In the genomic region with DNA sequence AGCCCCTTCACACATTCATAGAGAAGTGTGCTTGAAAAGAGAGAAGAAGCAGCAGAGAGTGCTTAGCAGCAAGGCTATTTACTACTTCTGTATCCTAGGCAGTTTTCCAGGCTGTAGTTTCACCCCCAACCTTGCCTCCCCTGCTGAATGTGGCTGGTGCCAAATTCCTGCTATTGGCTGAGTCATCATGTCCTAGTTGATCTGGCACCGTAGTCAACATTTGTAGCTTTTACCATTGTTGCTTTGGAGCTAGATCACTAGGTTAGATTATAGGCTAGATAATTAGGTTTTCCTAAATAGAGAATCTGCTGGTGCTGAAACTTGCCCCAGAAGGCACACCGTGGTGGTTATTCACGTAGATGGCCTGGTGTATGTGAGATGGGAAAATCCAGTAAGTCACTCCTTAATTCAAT, we compare ENCODE assay signal across 8 cellular contexts. TPM values are rescaled to one million over a fixed set of nuclear protein-coding genes. Genes with fewer than 3 reads are reported as not detected.
A peak's percentile ranks its signal among the peaks of the same experiment; 100 is the strongest.
DNase-seq lines count a peak whose midpoint lies in the region; ATAC-seq and TF ChIP-seq lines count a peak whose summit lies in the region.

No MANE protein-coding gene starts in this region.

- no peaks in the 10 kb centered on the region for H3K27me3 ChIP-seq in HCT116 (ENCODE audit: insufficient read depth, low read length)
- no peaks in the 10 kb centered on the region for H3K27me3 ChIP-seq in effector memory CD4-positive, alpha-beta T cell (replicated peaks; ENCODE audit: control insufficient read depth, insufficient read depth, low read length, poor library complexity, severe bottlenecking)

- TF ChIP-seq CTCF in HCT116 (IDR thresholded peaks at IDR 0.05 in 2 of 3, conservative IDR thresholded peaks at IDR 0.05 in 1 of 3; ENCODE audit: borderline replicate concordance in 1 of 3, insufficient read depth in 1 of 3, low read depth in 2 of 3, low read length in 2 of 3) (no peak), glutamatergic neuron (IDR thresholded peaks at IDR 0.05; ENCODE audit: partially characterized antibody, unreplicated experiment) (no peak)

- H3K36me3 Mint-ChIP-seq in glutamatergic neuron (ENCODE audit: unreplicated experiment) = no peaks in the 10 kb centered on the region

- H3K4me2 ChIP-seq in HCT116 (ENCODE audit: low read length) = peak overlapping the region; percentile 73

- no peak for TF ChIP-seq POLR2A in HCT116 (IDR thresholded peaks at IDR 0.05; ENCODE audit: borderline replicate concordance, extremely low read depth, insufficient read depth, insufficient read length)

- DNase-seq in HCT116 (ENCODE audit: low read depth, low spot score) (peak; percentile 63), SW480 (ENCODE audit: low spot score) (peak; percentile 74), glutamatergic neuron (no peak), pulmonary artery endothelial cell (ENCODE audit: low read depth, low spot score) (peak; percentile 48)
- no peak for DNase-seq in effector memory CD4-positive, alpha-beta T cell
- DNase-seq in stimulated activated CD4-positive, alpha-beta T cell treated with anti-CD3 and anti-CD28 coated beads, Interleukin-2, amount 100 ng/mL, for 48 hours = no peak

- peaks cover 4% of the 10 kb centered on the region for H3K9me3 Mint-ChIP-seq in glutamatergic neuron (ENCODE audit: unreplicated experiment)

- H3K4me3 ChIP-seq in HCT116 (replicated peaks in 1 of 2; ENCODE audit: low read depth in 1 of 2, low read length in 2 of 2) = peak overlapping the region; percentile 21 to 47
- H3K4me3 ChIP-seq in effector memory CD4-positive, alpha-beta T cell (ENCODE audit: insufficient read depth, low read depth, low read length, poor library complexity, severe bottlenecking) = no peak overlapping the region

- H3K27ac ChIP-seq in HCT116 (ENCODE audit: low read depth, low read length) = peak overlapping the region; percentile 55
- H3K27ac ChIP-seq in effector memory CD4-positive, alpha-beta T cell (ENCODE audit: insufficient read depth, low read length, poor library complexity, severe bottlenecking) = no peak overlapping the region

- no peaks in the 10 kb centered on the region for H3K36me3 ChIP-seq in HCT116 (ENCODE audit: control insufficient read depth in 1 of 2, insufficient read depth in 2 of 2, low read length in 2 of 2)
- no peaks in the 10 kb centered on the region for H3K36me3 ChIP-seq in effector memory CD4-positive, alpha-beta T cell (ENCODE audit: control insufficient read depth, insufficient read depth, low read length)

- H3K9ac ChIP-seq in HCT116 (ENCODE audit: low read length) = peak overlapping the region; percentile 46

- no TSS peak for BruUV-seq in HCT116 (replicated peaks; lab: Mats Ljungman, UMichigan)

- H3K4me1 ChIP-seq in HCT116 (ENCODE audit: control insufficient read depth in 1 of 2, insufficient read depth in 2 of 2, low read length in 2 of 2) = peaks cover 18 to 41% of the 10 kb centered on the region in 2 experiments
- H3K4me1 ChIP-seq in effector memory CD4-positive, alpha-beta T cell (ENCODE audit: control insufficient read depth, insufficient read depth, low read length, poor library complexity, severe bottlenecking) = no peaks in the 10 kb centered on the region

- peak; percentile 92 for ATAC-seq in HCT116
- no peak for ATAC-seq in GM21367 (IDR thresholded peaks at IDR 0.05; ENCODE audit: unreplicated experiment)
- no peak for ATAC-seq in GM21825 (IDR thresholded peaks at IDR 0.05; ENCODE audit: unreplicated experiment)

- peaks cover 48% of the 10 kb centered on the region for H3K4me1 Mint-ChIP-seq in glutamatergic neuron (ENCODE audit: low read depth, unreplicated experiment)

- POLR2A ChIA-PET in HCT116 (lab: Charles Lee) = no interaction called here

- CTCF ChIA-PET in HCT116 (lab: Charles Lee) = interaction anchor here (1.2 kb wide), 1 partner anchor 13 kb away, joined by 4 read pairs; no protein-coding TSS in a partner anchor

- no peak overlapping the region for H2AFZ ChIP-seq in HCT116 (ENCODE audit: low read depth, low read length, poor library complexity, severe bottlenecking)

- RAD21 ChIA-PET in HCT116 (lab: Charles Lee; ENCODE audit: low non-redundant PET in 1 of 2, low total read pairs in 2 of 2, uncharacterized antibody in 2 of 2, unreplicated experiment in 2 of 2) = no interaction called here

- H3K4me3 Mint-ChIP-seq in glutamatergic neuron (ENCODE audit: unreplicated experiment) = peak overlapping the region; percentile 75

- 0 out of 2 replicates have a peak, but pooled peaks have one; percentile 16 for TF ChIP-seq RAD21 in HCT116 (IDR thresholded peaks at IDR 0.05; ENCODE audit: low read depth)

- no peaks in the 10 kb centered on the region for H3K27me3 Mint-ChIP-seq in glutamatergic neuron (ENCODE audit: unreplicated experiment)

- H4K20me1 ChIP-seq in HCT116 (ENCODE audit: insufficient read depth) = no peaks in the 10 kb centered on the region

- intact Hi-C loops in HCT116 (cut with micrococcal nuclease) = no loop called here

- no peaks in the 10 kb centered on the region for H3K9me3 ChIP-seq in HCT116 (ENCODE audit: control insufficient read depth in 1 of 2, insufficient read depth in 1 of 2, low read depth in 1 of 2, low read length in 2 of 2)
- no peaks in the 10 kb centered on the region for H3K9me3 ChIP-seq in effector memory CD4-positive, alpha-beta T cell (ENCODE audit: control insufficient read depth, low read length)

- H3K79me2 ChIP-seq in HCT116 (ENCODE audit: insufficient read depth, low read length) = peaks cover 57% of the 10 kb centered on the region

- peak overlapping the region; percentile 99 for H3K27ac Mint-ChIP-seq in glutamatergic neuron (ENCODE audit: unreplicated experiment)

- H3K9me2 ChIP-seq in HCT116 (ENCODE audit: insufficient read depth) = no peaks in the 10 kb centered on the region

TF ChIP-seq in HCT116, 20 proteins besides CTCF, POLR2A, EP300 and RAD21 (continues in another document):
- no peak for TF ChIP-seq CEBPB (IDR thresholded peaks at IDR 0.05; ENCODE audit: low read depth)
- no peak for TF ChIP-seq EZH2 (IDR thresholded peaks at IDR 0.05)
- TF ChIP-seq JUND (IDR thresholded peaks at IDR 0.05) = peak; percentile 72; the same call in 1 of the 2 replicates
- no peak for TF ChIP-seq EGR1 (IDR thresholded peaks at IDR 0.05; ENCODE audit: low read depth)
- TF ChIP-seq EZH2phosphoT487 (IDR thresholded peaks at IDR 0.05; ENCODE audit: borderline replicate concordance) = no peak
- 0 out of 2 replicates have a peak, but pooled peaks have one; percentile 37 for TF ChIP-seq POLR2AphosphoS5 (IDR thresholded peaks at IDR 0.05; ENCODE audit: low read depth, low read length)
- no peak for TF ChIP-seq YY1 (IDR thresholded peaks at IDR 0.05; ENCODE audit: extremely low read depth, insufficient replicate concordance, low read depth, low read length)
- TF ChIP-seq, protein P1, sequence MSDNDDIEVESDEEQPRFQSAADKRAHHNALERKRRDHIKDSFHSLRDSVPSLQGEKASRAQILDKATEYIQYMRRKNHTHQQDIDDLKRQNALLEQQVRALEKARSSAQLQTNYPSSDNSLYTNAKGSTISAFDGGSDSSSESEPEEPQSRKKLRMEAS (IDR thresholded peaks at IDR 0.05) = peak; percentile 21; the same call in 1 of the 2 replicates
- TF ChIP-seq ZFX (IDR thresholded peaks at IDR 0.05) = no peak
- TF ChIP-seq SP1 (IDR thresholded peaks at IDR 0.05; ENCODE audit: low read depth) = peak; percentile 62
- TF ChIP-seq, protein P2, sequence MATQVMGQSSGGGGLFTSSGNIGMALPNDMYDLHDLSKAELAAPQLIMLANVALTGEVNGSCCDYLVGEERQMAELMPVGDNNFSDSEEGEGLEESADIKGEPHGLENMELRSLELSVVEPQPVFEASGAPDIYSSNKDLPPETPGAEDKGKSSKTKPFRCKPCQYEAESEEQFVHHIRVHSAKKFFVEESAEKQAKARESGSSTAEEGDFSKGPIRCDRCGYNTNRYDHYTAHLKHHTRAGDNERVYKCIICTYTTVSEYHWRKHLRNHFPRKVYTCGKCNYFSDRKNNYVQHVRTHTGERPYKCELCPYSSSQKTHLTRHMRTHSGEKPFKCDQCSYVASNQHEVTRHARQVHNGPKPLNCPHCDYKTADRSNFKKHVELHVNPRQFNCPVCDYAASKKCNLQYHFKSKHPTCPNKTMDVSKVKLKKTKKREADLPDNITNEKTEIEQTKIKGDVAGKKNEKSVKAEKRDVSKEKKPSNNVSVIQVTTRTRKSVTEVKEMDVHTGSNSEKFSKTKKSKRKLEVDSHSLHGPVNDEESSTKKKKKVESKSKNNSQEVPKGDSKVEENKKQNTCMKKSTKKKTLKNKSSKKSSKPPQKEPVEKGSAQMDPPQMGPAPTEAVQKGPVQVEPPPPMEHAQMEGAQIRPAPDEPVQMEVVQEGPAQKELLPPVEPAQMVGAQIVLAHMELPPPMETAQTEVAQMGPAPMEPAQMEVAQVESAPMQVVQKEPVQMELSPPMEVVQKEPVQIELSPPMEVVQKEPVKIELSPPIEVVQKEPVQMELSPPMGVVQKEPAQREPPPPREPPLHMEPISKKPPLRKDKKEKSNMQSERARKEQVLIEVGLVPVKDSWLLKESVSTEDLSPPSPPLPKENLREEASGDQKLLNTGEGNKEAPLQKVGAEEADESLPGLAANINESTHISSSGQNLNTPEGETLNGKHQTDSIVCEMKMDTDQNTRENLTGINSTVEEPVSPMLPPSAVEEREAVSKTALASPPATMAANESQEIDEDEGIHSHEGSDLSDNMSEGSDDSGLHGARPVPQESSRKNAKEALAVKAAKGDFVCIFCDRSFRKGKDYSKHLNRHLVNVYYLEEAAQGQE (IDR thresholded peaks at IDR 0.05; ENCODE audit: low read depth) = no peak
- no peak for TF ChIP-seq ZNF274 (IDR thresholded peaks at IDR 0.05; ENCODE audit: low read depth, low read length)
- no peak for TF ChIP-seq SRF (IDR thresholded peaks at IDR 0.05; ENCODE audit: low read depth)
- TF ChIP-seq, protein P3, sequence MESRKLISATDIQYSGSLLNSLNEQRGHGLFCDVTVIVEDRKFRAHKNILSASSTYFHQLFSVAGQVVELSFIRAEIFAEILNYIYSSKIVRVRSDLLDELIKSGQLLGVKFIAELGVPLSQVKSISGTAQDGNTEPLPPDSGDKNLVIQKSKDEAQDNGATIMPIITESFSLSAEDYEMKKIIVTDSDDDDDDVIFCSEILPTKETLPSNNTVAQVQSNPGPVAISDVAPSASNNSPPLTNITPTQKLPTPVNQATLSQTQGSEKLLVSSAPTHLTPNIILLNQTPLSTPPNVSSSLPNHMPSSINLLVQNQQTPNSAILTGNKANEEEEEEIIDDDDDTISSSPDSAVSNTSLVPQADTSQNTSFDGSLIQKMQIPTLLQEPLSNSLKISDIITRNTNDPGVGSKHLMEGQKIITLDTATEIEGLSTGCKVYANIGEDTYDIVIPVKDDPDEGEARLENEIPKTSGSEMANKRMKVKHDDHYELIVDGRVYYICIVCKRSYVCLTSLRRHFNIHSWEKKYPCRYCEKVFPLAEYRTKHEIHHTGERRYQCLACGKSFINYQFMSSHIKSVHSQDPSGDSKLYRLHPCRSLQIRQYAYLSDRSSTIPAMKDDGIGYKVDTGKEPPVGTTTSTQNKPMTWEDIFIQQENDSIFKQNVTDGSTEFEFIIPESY (IDR thresholded peaks at IDR 0.05; ENCODE audit: extremely low read depth, insufficient replicate concordance, low read length) = no peak

RNA-seq across cellular contexts. Expression of a gene that starts 32.7 kb away (rescaled TPM):
- total RNA-seq in HCT116 (2021; ENCODE audit: unreplicated experiment) (12.3 TPM), glutamatergic neuron (ENCODE audit: unreplicated experiment) (21.4 TPM), pulmonary artery endothelial cell (0.46 and 1.0 TPM in 2 replicates)
- 3.8 and 5.3 TPM in 2 replicates for polyA plus RNA-seq in HCT116 (2012)

Comparison
In these comparisons a context has a peak if more than half of its experiments do, and no peak if none do; other contexts are left out.
1. DNase-seq: peak in HCT116 (single experiment), SW480 (single experiment) and pulmonary artery endothelial cell (single experiment); none in glutamatergic neuron (single experiment), effector memory CD4-positive, alpha-beta T cell (0 of 3) and stimulated activated CD4-positive, alpha-beta T cell treated with anti-CD3 and anti-CD28 coated beads, Interleukin-2, amount 100 ng/mL, for 48 hours (0 of 2).